In the genomic region with DNA sequence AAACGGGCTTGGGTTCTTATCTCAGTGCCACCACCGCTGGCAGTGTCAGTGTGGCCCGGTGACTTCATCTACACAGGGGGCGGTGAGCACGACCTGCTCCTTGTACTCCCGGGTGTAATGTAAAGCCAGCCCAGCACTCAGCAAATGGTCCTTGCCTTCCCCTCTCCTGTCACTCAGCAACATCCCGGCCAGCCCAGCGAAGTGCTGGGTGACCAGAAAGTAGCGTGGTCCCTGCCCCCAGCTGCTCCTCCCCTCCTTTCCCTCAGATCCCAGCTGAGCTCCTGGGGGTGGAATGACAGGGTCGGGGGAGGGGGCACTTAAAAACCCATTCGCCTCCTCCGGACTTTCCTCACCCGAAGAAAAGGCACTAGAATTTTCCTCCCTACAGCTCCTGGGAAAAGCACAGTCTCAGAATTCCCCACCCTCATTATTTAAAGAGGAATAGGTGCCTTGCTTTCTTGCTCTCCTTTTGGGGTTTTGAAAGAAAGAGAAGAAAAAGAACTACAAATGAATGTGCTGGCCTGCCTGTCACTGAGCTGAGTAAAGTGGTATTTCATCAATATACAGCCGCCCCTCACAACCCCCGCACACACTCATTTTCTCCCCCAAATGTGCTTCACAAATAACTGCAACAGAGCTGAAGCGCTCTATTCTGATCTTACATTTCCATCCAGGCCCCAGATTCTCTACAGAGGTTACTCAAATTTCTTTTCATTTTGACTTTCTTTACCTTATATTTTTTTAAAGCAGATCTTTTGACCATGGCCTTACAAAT, we compare ENCODE assay signal across 13 cellular contexts. TPM values are rescaled to one million over a fixed set of nuclear protein-coding genes. Genes with fewer than 3 reads are reported as not detected.
DNase-seq lines count a peak whose midpoint lies in the region; ATAC-seq, FAIRE-seq and TF ChIP-seq lines count a peak whose summit lies in the region.
"Had no signal": no experiment of that assay in that cellular context is flagged by ENCODE, and none has a peak within 500 bp of the region (broad histone marks: within the 10 kb centered on the region; RNA-seq: fewer than 3 reads in every experiment).

No MANE protein-coding gene starts in this region.

- H3K27ac Mint-ChIP-seq in activated CD4-positive, alpha-beta T cell treated with anti-CD3 and anti-CD28 coated beads for 36 hours = peak overlapping the region; percentile 32
- H3K27ac Mint-ChIP-seq in activated CD4-positive, alpha-beta T cell treated with anti-CD3 and anti-CD28 coated beads, Interleukin-2, amount 10 ng/mL, durations not matched to agents 7 days and 5 days = no peak overlapping the region
- H3K27ac Mint-ChIP-seq in activated T-cell treated with anti-CD3 and anti-CD28 coated beads, Interleukin-2, amount 50 U/mL, for 72 hours = no peak overlapping the region
- H3K27ac Mint-ChIP-seq in nephron = peak overlapping the region; percentile 29 to 59 (median 35)

- H3K9me3 ChIP-seq in transverse colon (no peaks in the 10 kb centered on the region), upper lobe of left lung (no peaks in the 10 kb centered on the region)
- H3K9me3 ChIP-seq: Caco-2 had no signal

- H3K36me3 ChIP-seq in transverse colon (no peaks in the 10 kb centered on the region), upper lobe of left lung (no peaks in the 10 kb centered on the region)

- H3K4me3 ChIP-seq in transverse colon (no peak overlapping the region), upper lobe of left lung (no peak overlapping the region)

- in situ Hi-C loops in transverse colon (cut with MboI; ENCODE audit: low pct_ligation_motif_present in 1 of 4, low pct_unique_long_range_greater_than_20kb in 1 of 4, low sequenced_read_pairs in 3 of 4) = no loop called here

- peaks cover 13% of the 10 kb centered on the region for H3K27me3 Mint-ChIP-seq in activated CD4-positive, alpha-beta T cell treated with anti-CD3 and anti-CD28 coated beads for 36 hours
- peaks cover 15% of the 10 kb centered on the region for H3K27me3 Mint-ChIP-seq in activated CD4-positive, alpha-beta T cell treated with anti-CD3 and anti-CD28 coated beads, Interleukin-2, amount 10 ng/mL, durations not matched to agents 7 days and 5 days
- peaks cover 32% of the 10 kb centered on the region for H3K27me3 Mint-ChIP-seq in activated T-cell treated with anti-CD3 and anti-CD28 coated beads, Interleukin-2, amount 50 U/mL, for 72 hours (ENCODE audit: low read depth)
- H3K27me3 Mint-ChIP-seq in nephron (ENCODE audit: low read depth) = peaks cover 36% of the 10 kb centered on the region

- no peak overlapping the region for H3K4me3 Mint-ChIP-seq in activated CD4-positive, alpha-beta T cell treated with anti-CD3 and anti-CD28 coated beads for 36 hours
- no peak overlapping the region for H3K4me3 Mint-ChIP-seq in activated CD4-positive, alpha-beta T cell treated with anti-CD3 and anti-CD28 coated beads, Interleukin-2, amount 10 ng/mL, durations not matched to agents 7 days and 5 days
- H3K4me3 Mint-ChIP-seq in activated T-cell treated with anti-CD3 and anti-CD28 coated beads, Interleukin-2, amount 50 U/mL, for 72 hours = peak overlapping the region; percentile 11 to 36
- peak overlapping the region in 1 of 3 experiments; percentile 0 for H3K4me3 Mint-ChIP-seq in nephron
- H3K4me3 Mint-ChIP-seq: naive thymus-derived CD4-positive, alpha-beta T cell had no signal

- H3K27me3 ChIP-seq in transverse colon (peaks cover 38% of the 10 kb centered on the region), upper lobe of left lung (peaks cover 0 to under 1% (median 0%) of the 10 kb centered on the region in 4 donors)

- intact Hi-C loops in activated CD4-positive, alpha-beta T cell treated with anti-CD3 and anti-CD28 coated beads for 36 hours (cut with DNase I, micrococcal nuclease) = loop anchor here in 1 of 2 experiments (2.0 kb wide), 1 partner anchor 72 kb away; no protein-coding TSS in a partner anchor
- intact Hi-C loops in transverse colon (cut with DNase I; ENCODE audit: low total_unique reads) = no loop called here

- TF ChIP-seq POLR2A in GM12891 (IDR thresholded peaks at IDR 0.05; ENCODE audit: low read depth, low read length) (no peak), transverse colon (IDR thresholded peaks at IDR 0.05) (no peak), upper lobe of left lung (IDR thresholded peaks at IDR 0.05) (no peak)

- TF ChIP-seq CTCF in nephron (IDR thresholded peaks at IDR 0.05; ENCODE audit: unreplicated experiment in 3 of 3) (no peak), transverse colon (IDR thresholded peaks at IDR 0.05) (no peak), upper lobe of left lung (IDR thresholded peaks at IDR 0.05) (no peak)

- POLR2A ChIA-PET in activated CD4-positive, alpha-beta T cell treated with anti-CD3 and anti-CD28 coated beads for 36 hours (lab: Charles Lee) = interaction anchor here (0.7 kb wide), 1 partner anchor 202 kb away, joined by 5 read pairs; no protein-coding TSS in a partner anchor
- POLR2A ChIA-PET in activated CD4-positive, alpha-beta T cell treated with anti-CD3 and anti-CD28 coated beads, Interleukin-2, amount 10 ng/mL, durations not matched to agents 7 days and 5 days (lab: Charles Lee) = no interaction called here

- ATAC-seq in activated CD4-positive, alpha-beta T cell treated with anti-CD3 and anti-CD28 coated beads for 36 hours = peak; percentile 74
- peak; percentile 53 to 61 for ATAC-seq in activated T-cell treated with anti-CD3 and anti-CD28 coated beads, Interleukin-2, amount 50 U/mL, for 72 hours (replicated peaks in 1 of 2)
- ATAC-seq in GM19455 (IDR thresholded peaks at IDR 0.05; ENCODE audit: unreplicated experiment) (no peak), upper lobe of left lung (ENCODE audit: low FRiP score in 2 of 2) (no peak)

- H3K9me3 Mint-ChIP-seq in activated CD4-positive, alpha-beta T cell treated with anti-CD3 and anti-CD28 coated beads for 36 hours (ENCODE audit: low read depth) = no peaks in the 10 kb centered on the region
- H3K9me3 Mint-ChIP-seq in activated CD4-positive, alpha-beta T cell treated with anti-CD3 and anti-CD28 coated beads, Interleukin-2, amount 10 ng/mL, durations not matched to agents 7 days and 5 days = no peaks in the 10 kb centered on the region
- no peaks in the 10 kb centered on the region for H3K9me3 Mint-ChIP-seq in activated T-cell treated with anti-CD3 and anti-CD28 coated beads, Interleukin-2, amount 50 U/mL, for 72 hours
- no peaks in the 10 kb centered on the region for H3K9me3 Mint-ChIP-seq in nephron
- H3K9me3 Mint-ChIP-seq: naive thymus-derived CD4-positive, alpha-beta T cell had no signal

- FAIRE-seq in GM12891 (lab: Jason Lieb, UNC) = peak; percentile 47
- FAIRE-seq: A204.1 had no signal

- H3K27ac ChIP-seq in transverse colon = peak overlapping the region in 1 of 4 donors; percentile 5
- no peak overlapping the region for H3K27ac ChIP-seq in upper lobe of left lung

- CTCF ChIA-PET in activated CD4-positive, alpha-beta T cell treated with anti-CD3 and anti-CD28 coated beads for 36 hours (lab: Charles Lee) = interaction anchor here (0.7 to 1.0 kb wide), 6 partner anchors 18 to 113 kb away, joined by 3 to 5 read pairs (median 3); no protein-coding TSS in a partner anchor
- CTCF ChIA-PET in activated CD4-positive, alpha-beta T cell treated with anti-CD3 and anti-CD28 coated beads, Interleukin-2, amount 10 ng/mL, durations not matched to agents 7 days and 5 days (lab: Charles Lee) = interaction anchor here (0.8 to 1.1 kb wide), 3 partner anchors 22 to 194 kb away, joined by 3 to 4 read pairs (median 3); no protein-coding TSS in a partner anchor

- 67 to 79% methylated on average over 3 to 16 of the region's 16 CpGs for WGBS in transverse colon (ENCODE audit: low coverage in 1 of 2), 2 donors
- WGBS in upper lobe of left lung, 2 donors = 76 to 79% methylated on average over 14 to 16 of the region's 16 CpGs

- peaks cover 37% of the 10 kb centered on the region for H3K4me1 Mint-ChIP-seq in activated CD4-positive, alpha-beta T cell treated with anti-CD3 and anti-CD28 coated beads for 36 hours
- H3K4me1 Mint-ChIP-seq in activated CD4-positive, alpha-beta T cell treated with anti-CD3 and anti-CD28 coated beads, Interleukin-2, amount 10 ng/mL, durations not matched to agents 7 days and 5 days = peaks cover 11% of the 10 kb centered on the region
- peaks cover 61% of the 10 kb centered on the region for H3K4me1 Mint-ChIP-seq in activated T-cell treated with anti-CD3 and anti-CD28 coated beads, Interleukin-2, amount 50 U/mL, for 72 hours (ENCODE audit: low read depth)
- H3K4me1 Mint-ChIP-seq in nephron = peaks cover 74% of the 10 kb centered on the region

- H3K4me1 ChIP-seq in transverse colon (peaks cover 0 to 6% (median 2%) of the 10 kb centered on the region in 4 donors), upper lobe of left lung (peaks cover 0 to 13% (median 5%) of the 10 kb centered on the region in 4 donors)
- H3K4me1 ChIP-seq: Caco-2 had no signal

- DNase-seq in activated CD4-positive, alpha-beta T cell treated with anti-CD3 and anti-CD28 coated beads for 36 hours = peak; percentile 61
- DNase-seq in activated CD4-positive, alpha-beta T cell treated with anti-CD3 and anti-CD28 coated beads, Interleukin-2, amount 10 ng/mL, durations not matched to agents 7 days and 5 days = no peak
- DNase-seq in GM12891 (ENCODE audit: insufficient read length, low spot score) (no peak), transverse colon (no peak), upper lobe of left lung (no peak)
- DNase-seq in activated T-cell treated with anti-CD3 and anti-CD28 coated beads, Interleukin-2, amount 50 U/mL, for 72 hours = peak in 1 of 2 donors; percentile 26
- DNase-seq: kidney glomerular epithelial cell; naive thymus-derived CD4-positive, alpha-beta T cell; NCI-H187 had no signal

- H3K36me3 Mint-ChIP-seq in activated CD4-positive, alpha-beta T cell treated with anti-CD3 and anti-CD28 coated beads for 36 hours (ENCODE audit: low read depth) = no peaks in the 10 kb centered on the region
- H3K36me3 Mint-ChIP-seq in activated CD4-positive, alpha-beta T cell treated with anti-CD3 and anti-CD28 coated beads, Interleukin-2, amount 10 ng/mL, durations not matched to agents 7 days and 5 days (ENCODE audit: low read depth) = no peaks in the 10 kb centered on the region
- H3K36me3 Mint-ChIP-seq in activated T-cell treated with anti-CD3 and anti-CD28 coated beads, Interleukin-2, amount 50 U/mL, for 72 hours (ENCODE audit: insufficient read depth in 2 of 2) = no peaks in the 10 kb centered on the region
- no peaks in the 10 kb centered on the region for H3K36me3 Mint-ChIP-seq in nephron (ENCODE audit: low read depth)
- H3K36me3 Mint-ChIP-seq: naive thymus-derived CD4-positive, alpha-beta T cell had no signal

- TF ChIP-seq EP300 in transverse colon (IDR thresholded peaks at IDR 0.05; ENCODE audit: low read depth) (no peak), upper lobe of left lung (IDR thresholded peaks at IDR 0.05) (no peak)

TF ChIP-seq in GM12891, 5 proteins besides CTCF, POLR2A, EP300 and RAD21 (continues in another document):
- no peak for TF ChIP-seq POLR2AphosphoS5 (IDR thresholded peaks at IDR 0.05; ENCODE audit: low read depth, low read length)

RNA-seq across cellular contexts. Expression of a gene that starts 7.0 kb away (rescaled TPM):
- under 1 TPM; 0.18 to 0.25 TPM for total RNA-seq in activated CD4-positive, alpha-beta T cell treated with anti-CD3 and anti-CD28 coated beads for 36 hours
- total RNA-seq in activated CD4-positive, alpha-beta T cell treated with anti-CD3 and anti-CD28 coated beads, Interleukin-2, amount 10 ng/mL, durations not matched to agents 7 days and 5 days = under 1 TPM in 1 of 2 experiments, not detected in 1; 0.17 TPM
- 8.7 TPM for polyA plus RNA-seq in GM12891 (2012; ENCODE audit: low read depth, missing spikeins)
- under 1 TPM; 0.10 to 0.42 TPM for total RNA-seq in activated T-cell treated with anti-CD3 and anti-CD28 coated beads, Interleukin-2, amount 50 U/mL, for 72 hours
- total RNA-seq in transverse colon (1 to 10 TPM; 2.3 to 5.0 (median 3.5) TPM), upper lobe of left lung (1 to 10 TPM; 2.7 to 6.6 (median 3.7) TPM)
- polyA plus RNA-seq: naive thymus-derived CD4-positive, alpha-beta T cell had no signal

Comparison
In these comparisons a context has a peak if more than half of its experiments do, and no peak if none do; other contexts are left out.
1. H3K27ac Mint-ChIP-seq: peak in activated CD4-positive, alpha-beta T cell treated with anti-CD3 and anti-CD28 coated beads for 36 hours (single experiment) and nephron (3 of 3); none in activated CD4-positive, alpha-beta T cell treated with anti-CD3 and anti-CD28 coated beads, Interleukin-2, amount 10 ng/mL, durations not matched to agents 7 days and 5 days (single experiment) and activated T-cell treated with anti-CD3 and anti-CD28 coated beads, Interleukin-2, amount 50 U/mL, for 72 hours (single experiment).
2. ATAC-seq: peak in activated CD4-positive, alpha-beta T cell treated with anti-CD3 and anti-CD28 coated beads for 36 hours (single experiment) and activated T-cell treated with anti-CD3 and anti-CD28 coated beads, Interleukin-2, amount 50 U/mL, for 72 hours (2 of 2); none in GM19455 (single experiment) and upper lobe of left lung (0 of 2).
3. H3K4me3 Mint-ChIP-seq: peak in activated T-cell treated with anti-CD3 and anti-CD28 coated beads, Interleukin-2, amount 50 U/mL, for 72 hours (2 of 2); none in activated CD4-positive, alpha-beta T cell treated with anti-CD3 and anti-CD28 coated beads for 36 hours (single experiment) and activated CD4-positive, alpha-beta T cell treated with anti-CD3 and anti-CD28 coated beads, Interleukin-2, amount 10 ng/mL, durations not matched to agents 7 days and 5 days (single experiment).